Comparison of ENCODE assay signal across 8 cellular contexts in the genomic region with DNA sequence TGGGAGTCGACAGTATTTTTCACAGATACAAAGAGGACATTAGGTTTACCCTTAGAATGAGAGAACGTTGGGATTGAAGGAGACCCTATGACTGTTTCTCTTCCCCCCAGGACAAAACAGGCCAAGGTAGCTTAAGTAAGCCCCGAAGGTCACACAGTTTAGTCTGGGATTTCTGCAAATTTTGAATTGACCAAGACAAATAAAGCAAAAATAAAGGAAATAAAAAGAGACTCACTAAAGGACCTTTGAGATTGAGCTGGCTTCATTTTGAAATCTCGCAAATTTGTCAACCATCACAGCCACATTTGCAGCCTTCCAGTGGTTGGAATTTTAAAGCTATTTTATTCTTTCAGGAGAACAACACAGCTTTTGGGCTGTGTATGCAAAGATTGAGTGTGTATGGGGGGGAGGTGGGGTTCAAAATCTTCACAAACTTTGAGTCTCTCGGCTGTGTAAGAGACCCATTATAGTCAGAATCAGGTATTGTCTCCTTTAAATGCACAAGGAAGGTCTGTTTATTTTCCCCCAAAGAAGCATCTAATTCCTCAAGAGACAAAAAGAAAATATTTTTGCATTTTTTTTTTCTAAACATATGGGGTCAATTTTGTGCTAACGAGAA. TPM values are rescaled to one million over a fixed set of nuclear protein-coding genes. Genes with fewer than 3 reads are reported as not detected.
DNase-seq lines count a peak whose midpoint lies in the region; ATAC-seq and TF ChIP-seq lines count a peak whose summit lies in the region.

No MANE protein-coding gene starts in this region.

- H3K9me2 ChIP-seq in PC-3 (replicated peaks; ENCODE audit: low read length), result no peaks in the 10 kb centered on the region

- H3K27me3 ChIP-seq in PC-3 (ENCODE audit: low read length) (no peaks in the 10 kb centered on the region), spleen (replicated peaks in 1 of 7) (peaks cover 0 to 15% (median 0%) of the 10 kb centered on the region in 7 donors)

- WGBS in spleen, 5 donors, result 37 to 49% (median 38%) methylated on average over 6 of the region's 6 CpGs

- intact Hi-C loops in PC-3 (cut with micrococcal nuclease) (loop anchor here (5.0 to 10.0 kb wide), 2 partner anchors 123 to 676 kb away; a partner anchor contains a TSS), spleen (cut with DNase I; ENCODE audit: low total_unique reads) (no loop called here)

- DNase-seq in PC-3 (no peak), fibroblast of gingiva (ENCODE audit: low read depth) (peak; percentile 62), spleen (no peak), midbrain (lab: John Stamatoyannopoulos, UW) (no peak), DMS79 treated with DMSO at 0.1 percent for 48 hours (lab: John Stamatoyannopoulos, UW) (no peak), NCI-H146 treated with DMSO at 0.1 percent for 48 hours (lab: John Stamatoyannopoulos, UW; ENCODE audit: unreplicated experiment) (no peak), NCI-H1436 (lab: John Stamatoyannopoulos, UW) (no peak)

- H3K9me3 ChIP-seq in PC-3 (ENCODE audit: low read length) (no peaks in the 10 kb centered on the region), spleen (peaks cover 0 to 13% (median 0%) of the 10 kb centered on the region in 8 donors)

- no peak overlapping the region for H3K4me3 ChIP-seq in PC-3 (ENCODE audit: low read length)
- H3K4me3 ChIP-seq in spleen, result peak overlapping the region in 4 of 8 donors; percentile 65 to 89 (median 74)

- POLR2A ChIA-PET in PC-3 (lab: Charles Lee; ENCODE audit: unreplicated experiment), result interaction anchor here (0.6 kb wide), 1 partner anchor 140 kb away, joined by 4 read pairs; no protein-coding TSS in a partner anchor

- peaks cover 21% of the 10 kb centered on the region for H4K20me1 ChIP-seq in PC-3 (ENCODE audit: low read length)

- H3K4me1 ChIP-seq in PC-3 (ENCODE audit: insufficient read depth, low read length), result peaks cover 21% of the 10 kb centered on the region
- peaks cover 19 to 65% (median 45%) of the 10 kb centered on the region in 6 donors for H3K4me1 ChIP-seq in spleen

- no peak overlapping the region for H3K9ac ChIP-seq in PC-3 (ENCODE audit: low read length)

- H3K79me2 ChIP-seq in PC-3 (ENCODE audit: low read length), result peaks cover 32% of the 10 kb centered on the region

- H3K4me2 ChIP-seq in PC-3 (ENCODE audit: low read length), result no peak overlapping the region

- peaks cover 10% of the 10 kb centered on the region for H3F3A ChIP-seq in PC-3 (ENCODE audit: low read length, unreplicated experiment)

- CTCF ChIA-PET in PC-3 (lab: Charles Lee), result interaction anchor here (0.6 to 1.3 kb wide), 3 partner anchors 11 to 132 kb away, joined by 4 to 10 read pairs (median 5); no protein-coding TSS in a partner anchor

- H3K27ac ChIP-seq in PC-3 (ENCODE audit: low read length) (peak overlapping the region; percentile 85), spleen (peak overlapping the region; percentile 73 to 98 (median 97))

- peak; percentile 3 for ATAC-seq in GM21737 (IDR thresholded peaks at IDR 0.05; ENCODE audit: unreplicated experiment)
- ATAC-seq in PC-3, result no peak; the same call in 1 of the 2 replicates

- BruUV-seq in PC-3 (replicated peaks; lab: Mats Ljungman, UMichigan), result no TSS peak

- no peak for TF ChIP-seq POLR2A in spleen (IDR thresholded peaks at IDR 0.05)

- H3K36me3 ChIP-seq in PC-3 (ENCODE audit: low read depth, low read length), result peaks cover 16% of the 10 kb centered on the region
- H3K36me3 ChIP-seq in spleen, result peaks cover 0 to 24% (median 0%) of the 10 kb centered on the region in 6 donors

- no peak overlapping the region for H2AFZ ChIP-seq in PC-3 (ENCODE audit: low read length)

- TF ChIP-seq CTCF in PC-3 (conservative IDR thresholded peaks at IDR 0.05; ENCODE audit: low read depth, low read length), result no peak
- no peak for TF ChIP-seq CTCF in spleen (IDR thresholded peaks at IDR 0.05 in 8 of 11, conservative IDR thresholded peaks at IDR 0.05 in 3 of 11)

RNA-seq across cellular contexts. Expression of a gene that starts 4.2 kb away (rescaled TPM):
- total RNA-seq in PC-3 (2014; rRNA removed) (1,640 and 2,159 TPM in 2 replicates), spleen (over 10,000 TPM in 3 of 7 donors, 1,000 to 10,000 TPM in 4; 6,343 to 12,135 (median 6,919) TPM)
- over 10,000 TPM; 14,844 to 19,174 (median 17,521) TPM for polyA plus RNA-seq in spleen
